In the genomic region with DNA sequence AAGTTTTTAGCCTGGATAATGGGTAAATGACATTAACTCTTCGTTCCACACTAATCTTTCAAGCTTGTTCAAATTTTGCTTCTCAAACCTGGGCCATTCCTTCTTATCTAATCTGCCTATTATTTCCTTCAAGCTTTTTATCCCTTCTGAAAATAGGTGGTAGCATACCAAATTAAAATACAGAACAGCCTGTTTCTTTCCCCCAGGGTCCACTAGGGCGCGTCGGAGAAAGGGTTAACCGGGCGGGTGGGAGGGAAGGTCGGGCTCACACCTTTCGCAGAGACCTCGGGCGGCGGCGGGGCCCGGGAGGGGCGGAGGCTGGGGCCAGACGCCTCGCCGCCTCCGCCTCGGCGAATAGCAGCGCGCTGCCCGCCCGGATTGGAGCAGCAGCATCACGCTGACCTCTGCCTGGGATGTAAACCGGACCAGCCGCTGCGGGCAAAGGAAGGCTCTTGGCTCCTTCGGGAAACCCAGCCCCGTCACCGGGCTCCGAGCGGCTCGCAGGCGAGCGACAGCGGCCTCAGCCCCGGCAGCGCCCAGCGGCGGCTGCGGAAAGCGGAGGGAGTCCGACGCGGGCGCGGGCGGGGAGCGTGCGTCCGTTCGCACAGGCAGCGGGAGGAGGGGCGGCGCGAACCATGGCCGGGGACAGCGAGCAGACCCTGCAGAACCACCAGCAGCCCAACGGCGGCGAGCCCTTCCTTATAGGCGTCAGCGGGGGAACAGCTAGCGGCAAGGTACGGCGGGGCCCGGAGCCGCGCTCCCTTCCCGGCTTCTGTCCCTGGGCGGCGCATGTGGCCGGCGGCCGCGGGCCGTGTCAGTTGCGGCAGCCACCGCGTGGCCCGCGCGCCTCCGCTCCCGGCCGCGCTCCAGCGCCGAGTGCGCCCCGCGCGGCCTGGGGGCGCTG, we compare ENCODE assay signal across 8 cellular contexts. TPM values are rescaled to one million over a fixed set of nuclear protein-coding genes. Genes with fewer than 3 reads are reported as not detected.
DNase-seq lines count a peak whose midpoint lies in the region; ATAC-seq and TF ChIP-seq lines count a peak whose summit lies in the region.

A gene (plus strand): TSS at position 416 of the 904 bp plus-strand sequence. CDS start 220 bp downstream, at position 636.

- peaks cover 45% of the 10 kb centered on the region for H3K79me2 ChIP-seq in mesendoderm (ENCODE audit: control insufficient read depth, insufficient read depth, low read length)

- no peaks in the 10 kb centered on the region for H3K9me3 Mint-ChIP-seq in CD4-positive, alpha-beta memory T cell
- peaks cover 1% of the 10 kb centered on the region for H3K9me3 Mint-ChIP-seq in activated CD8-positive, alpha-beta T cell treated with anti-CD3 and anti-CD28 coated beads for 36 hours
- no peaks in the 10 kb centered on the region for H3K9me3 Mint-ChIP-seq in effector memory CD8-positive, alpha-beta T cell

- H4K5ac ChIP-seq in mesendoderm (ENCODE audit: low read length) = no peak within 1 kb of the TSS

- no peak for TF ChIP-seq CTCF in activated CD8-positive, alpha-beta T cell treated with anti-CD3 and anti-CD28 coated beads for 36 hours (IDR thresholded peaks at IDR 0.05)

- peak within 1 kb of the TSS; percentile 78 for H2BK5ac ChIP-seq in mesendoderm (ENCODE audit: low read length)

- no CpG with 5 or more reads among the region's 95 CpGs for WGBS in mesendoderm (ENCODE audit: extremely low coverage, insufficient coverage, low lambda C conversion rate)

- H3K79me1 ChIP-seq in mesendoderm (ENCODE audit: low read length) = no peaks in the 10 kb centered on the region

- POLR2A ChIA-PET in CD4-positive, alpha-beta memory T cell (lab: Charles Lee; ENCODE audit: partially characterized antibody) = interaction anchor here (1.0 to 1.9 kb wide), 2 partner anchors 44 to 58 kb away, joined by 4 to 10 read pairs; a partner anchor contains a TSS
- POLR2A ChIA-PET in activated CD8-positive, alpha-beta T cell treated with anti-CD3 and anti-CD28 coated beads for 36 hours (lab: Charles Lee) = interaction anchor here (0.9 to 2.9 kb wide), 5 partner anchors 9 to 230 kb away, joined by 3 to 43 read pairs (median 3); a partner anchor contains a TSS

- peak within 1 kb of the TSS; percentile 16 to 91 (median 83) for H3K27ac Mint-ChIP-seq in CD4-positive, alpha-beta memory T cell
- H3K27ac Mint-ChIP-seq in activated CD8-positive, alpha-beta T cell treated with anti-CD3 and anti-CD28 coated beads for 36 hours = peak within 1 kb of the TSS; percentile 97
- peak within 1 kb of the TSS; percentile 79 to 82 for H3K27ac Mint-ChIP-seq in effector memory CD8-positive, alpha-beta T cell

- H3K4me3 Mint-ChIP-seq in CD4-positive, alpha-beta memory T cell = peak within 1 kb of the TSS; percentile 91 to 96 (median 93)
- peak within 1 kb of the TSS; percentile 99 for H3K4me3 Mint-ChIP-seq in activated CD8-positive, alpha-beta T cell treated with anti-CD3 and anti-CD28 coated beads for 36 hours
- H3K4me3 Mint-ChIP-seq in effector memory CD8-positive, alpha-beta T cell = peak within 1 kb of the TSS; percentile 90 to 94

- H2BK15ac ChIP-seq in mesendoderm (replicated peaks; ENCODE audit: low read depth) = peak within 1 kb of the TSS; percentile 75

- peak within 1 kb of the TSS; percentile 73 to 81 for H3K4me3 ChIP-seq in CD4-positive, alpha-beta memory T cell (ENCODE audit: low read length in 2 of 2)
- peak within 1 kb of the TSS; percentile 84 for H3K4me3 ChIP-seq in mesendoderm (ENCODE audit: low read length)

- H3K27me3 Mint-ChIP-seq in CD4-positive, alpha-beta memory T cell = no peaks in the 10 kb centered on the region
- H3K27me3 Mint-ChIP-seq in activated CD8-positive, alpha-beta T cell treated with anti-CD3 and anti-CD28 coated beads for 36 hours = no peaks in the 10 kb centered on the region
- H3K27me3 Mint-ChIP-seq in effector memory CD8-positive, alpha-beta T cell = no peaks in the 10 kb centered on the region

- peak; percentile 37 to 50 (median 43) for DNase-seq in CD4-positive, alpha-beta memory T cell
- peak; percentile 68 for DNase-seq in GM19240 (ENCODE audit: insufficient read length, low spot score)
- peak; percentile 69 for DNase-seq in NCI-H748 treated with DMSO at 0.1 percent for 48 hours (lab: John Stamatoyannopoulos, UW)
- DNase-seq in activated CD8-positive, alpha-beta T cell treated with anti-CD3 and anti-CD28 coated beads for 36 hours = peak; percentile 80
- peak; percentile 32 to 41 (median 37) for DNase-seq in effector memory CD8-positive, alpha-beta T cell
- peak; percentile 96 for DNase-seq in mesendoderm
- DNase-seq in stimulated activated CD8-positive, alpha-beta memory T cell treated with anti-CD3 and anti-CD28 coated beads, Interleukin-15, amount 100 ng/mL, for 4 hours (ENCODE audit: low read depth in 2 of 2) = peak; percentile 24 to 49

- ATAC-seq in HG03442 (IDR thresholded peaks at IDR 0.05; ENCODE audit: unreplicated experiment) = peak; percentile 60
- ATAC-seq in activated CD8-positive, alpha-beta T cell treated with anti-CD3 and anti-CD28 coated beads for 36 hours = peak; percentile 85
- ATAC-seq in effector memory CD8-positive, alpha-beta T cell (replicated peaks) = peak; percentile 76

- H2AK5ac ChIP-seq in mesendoderm (ENCODE audit: low read length) = no peak within 1 kb of the TSS

- H3K56ac ChIP-seq in mesendoderm (ENCODE audit: low read length) = peak within 1 kb of the TSS; percentile 95

- H3K27ac ChIP-seq in CD4-positive, alpha-beta memory T cell (ENCODE audit: low read depth, low read length) = peak within 1 kb of the TSS; percentile 45
- peak within 1 kb of the TSS; percentile 98 for H3K27ac ChIP-seq in mesendoderm (ENCODE audit: low read depth, low read length)

- H3K4me1 ChIP-seq in CD4-positive, alpha-beta memory T cell (ENCODE audit: insufficient read depth, low read length) = peaks cover 12% of the 10 kb centered on the region
- peaks cover 2% of the 10 kb centered on the region for H3K4me1 ChIP-seq in mesendoderm (ENCODE audit: control insufficient read depth, low read depth, low read length)

- H3K4me2 ChIP-seq in mesendoderm (ENCODE audit: low read length) = peak within 1 kb of the TSS; percentile 89

- H3K4me1 Mint-ChIP-seq in CD4-positive, alpha-beta memory T cell = peaks cover 11 to 24% (median 18%) of the 10 kb centered on the region in 4 donors
- H3K4me1 Mint-ChIP-seq in activated CD8-positive, alpha-beta T cell treated with anti-CD3 and anti-CD28 coated beads for 36 hours (ENCODE audit: low read depth) = peaks cover 21% of the 10 kb centered on the region
- H3K4me1 Mint-ChIP-seq in effector memory CD8-positive, alpha-beta T cell (ENCODE audit: low read depth in 2 of 2) = peaks cover 12 to 21% of the 10 kb centered on the region in 2 donors

- H3K23ac ChIP-seq in mesendoderm (ENCODE audit: low read length) = peak within 1 kb of the TSS; percentile 56

- no peaks in the 10 kb centered on the region for H3K27me3 ChIP-seq in CD4-positive, alpha-beta memory T cell (ENCODE audit: insufficient read depth, low read length)
- H3K27me3 ChIP-seq in mesendoderm (ENCODE audit: insufficient read depth, low read length, poor library complexity) = no peaks in the 10 kb centered on the region

- H3K4ac ChIP-seq in mesendoderm (ENCODE audit: low read depth, low read length) = peak within 1 kb of the TSS; percentile 81

- H3K9me3 ChIP-seq in CD4-positive, alpha-beta memory T cell (ENCODE audit: control insufficient read depth in 1 of 2, low read length in 2 of 2) = no peaks in the 10 kb centered on the region

- H3K18ac ChIP-seq in mesendoderm (ENCODE audit: low read length) = peak within 1 kb of the TSS; percentile 96

- no peaks in the 10 kb centered on the region for H3K36me3 ChIP-seq in CD4-positive, alpha-beta memory T cell (ENCODE audit: insufficient read depth, low read length)
- no peaks in the 10 kb centered on the region for H3K36me3 ChIP-seq in mesendoderm (ENCODE audit: control insufficient read depth, insufficient read depth, low read length)

- H4K8ac ChIP-seq in mesendoderm (ENCODE audit: low read depth, low read length) = no peak within 1 kb of the TSS

- intact Hi-C loops in CD4-positive, alpha-beta memory T cell (cut with micrococcal nuclease) = loop anchor here (1.0 to 10.0 kb wide), 2 partner anchors 59 to 193 kb away; a partner anchor contains a TSS
- intact Hi-C loops in activated CD8-positive, alpha-beta T cell treated with anti-CD3 and anti-CD28 coated beads for 36 hours (cut with micrococcal nuclease) = loop anchor here (5.0 kb wide), 2 partner anchors 50 to 60 kb away; a partner anchor contains a TSS

- H2BK120ac ChIP-seq in mesendoderm (ENCODE audit: low read depth, low read length) = peak within 1 kb of the TSS; percentile 34

- CTCF ChIA-PET in CD4-positive, alpha-beta memory T cell (lab: Charles Lee; ENCODE audit: partially characterized antibody) = no interaction called here
- CTCF ChIA-PET in activated CD8-positive, alpha-beta T cell treated with anti-CD3 and anti-CD28 coated beads for 36 hours (lab: Charles Lee) = interaction anchor here (0.6 to 1.7 kb wide), 2 partner anchors 28 to 44 kb away, joined by 3 to 4 read pairs; no protein-coding TSS in a partner anchor

- H3K9ac ChIP-seq in mesendoderm (ENCODE audit: low read length) = peak within 1 kb of the TSS; percentile 94

- peaks cover 0 to 8% of the 10 kb centered on the region in 2 donors for H3K36me3 Mint-ChIP-seq in CD4-positive, alpha-beta memory T cell
- H3K36me3 Mint-ChIP-seq in activated CD8-positive, alpha-beta T cell treated with anti-CD3 and anti-CD28 coated beads for 36 hours (ENCODE audit: low read depth) = peaks cover 24% of the 10 kb centered on the region
- H3K36me3 Mint-ChIP-seq in effector memory CD8-positive, alpha-beta T cell (ENCODE audit: insufficient read depth) = peaks cover 9% of the 10 kb centered on the region

RNA-seq across cellular contexts. Expression of the gene that starts here (rescaled TPM):
- 1 to 10 TPM; 2.1 to 2.7 TPM for total RNA-seq in CD4-positive, alpha-beta memory T cell
- polyA plus RNA-seq in CD4-positive, alpha-beta memory T cell = 1 to 10 TPM; 5.4 to 5.6 TPM
- 10 to 100 TPM; 66.5 to 72.2 TPM for total RNA-seq in activated CD8-positive, alpha-beta T cell treated with anti-CD3 and anti-CD28 coated beads for 36 hours
- 110 TPM for polyA plus RNA-seq in mesendoderm (2013, experiment 1 of 2)
- polyA plus RNA-seq in mesendoderm (2013, experiment 2 of 2) = 110 TPM

Comparison
In these comparisons a context has a peak if more than half of its experiments do, and no peak if none do; other contexts are left out.
1. Peak in every context shown above with its lines: DNase-seq, ATAC-seq, H3K4me3 ChIP-seq and H3K27ac ChIP-seq.
2. RNA of the gene that starts here (total RNA-seq): 66.5 to 72.2 TPM in activated CD8-positive, alpha-beta T cell treated with anti-CD3 and anti-CD28 coated beads for 36 hours; 2.1 to 2.7 TPM in CD4-positive, alpha-beta memory T cell; every median in the first group is over 10 times any median in the second.
3. DNase-seq: peak in every context shown above with its lines; median percentile 96 in mesendoderm; 80 in activated CD8-positive, alpha-beta T cell treated with anti-CD3 and anti-CD28 coated beads for 36 hours; 69 in NCI-H748 treated with DMSO at 0.1 percent for 48 hours; 68 in GM19240; 43 in CD4-positive, alpha-beta memory T cell; 37 in effector memory CD8-positive, alpha-beta T cell; 36 in stimulated activated CD8-positive, alpha-beta memory T cell treated with anti-CD3 and anti-CD28 coated beads, Interleukin-15, amount 100 ng/mL, for 4 hours.